In genomic region chr19:53504345-53504703, GRCh38 we compare ENCODE assay signal across 8 cellular contexts. TPM values are rescaled to one million over a fixed set of nuclear protein-coding genes. Genes with fewer than 3 reads are reported as not detected.
DNase-seq lines count a peak whose midpoint lies in the region; FAIRE-seq and TF ChIP-seq lines count a peak whose summit lies in the region.
"Not testable (repeated sequence)": the region's sequence is repeated elsewhere in the genome, so short reads cannot be mapped to it uniquely, and the experiment has no call there.

No MANE protein-coding gene starts in this region.

- not testable (repeated sequence) for FAIRE-seq in kidney (lab: Jason Lieb, UNC)

- H2AFZ ChIP-seq in neuronal stem cell (ENCODE audit: low read length) = peak overlapping the region; percentile 12

- intact Hi-C loops in kidney (cut with DNase I) = not testable (repeated sequence)

- H3K9me3 ChIP-seq in HEK293 (ENCODE audit: control insufficient read depth, insufficient read depth, low read depth, low read length); kidney (ENCODE audit: control insufficient read depth in 1 of 2, low read length in 2 of 2); neuronal stem cell (replicated peaks in 1 of 2; ENCODE audit: control insufficient read depth in 2 of 2, insufficient read depth in 1 of 2, low read depth in 1 of 2, low read length in 2 of 2); suprapubic skin: not testable (repeated sequence)

- H3K18ac ChIP-seq in neuronal stem cell (ENCODE audit: low read length) = not testable (repeated sequence)

- not testable (repeated sequence) for H3K79me1 ChIP-seq in neuronal stem cell (ENCODE audit: low read depth, low read length)

- not testable (repeated sequence) for H3K23ac ChIP-seq in neuronal stem cell (ENCODE audit: low read depth, low read length, poor library complexity)

- not testable (repeated sequence) for H4K8ac ChIP-seq in neuronal stem cell (ENCODE audit: low read depth, low read length)

- TF ChIP-seq CTCF in HEK293 (tag by site-specific recombination; IDR thresholded peaks at IDR 0.05); kidney (IDR thresholded peaks at IDR 0.05; ENCODE audit: borderline replicate concordance, extremely low read depth, insufficient read depth); suprapubic skin (IDR thresholded peaks at IDR 0.05): not testable (repeated sequence)
- TF ChIP-seq CTCF in fibroblast of pulmonary artery (IDR thresholded peaks at IDR 0.05; ENCODE audit: low read length, missing control alignments) = peak; percentile 16

- H3K14ac ChIP-seq in neuronal stem cell (ENCODE audit: low read length) = not testable (repeated sequence)

- not testable (repeated sequence) for H2BK5ac ChIP-seq in neuronal stem cell (ENCODE audit: low read length)

- not testable (repeated sequence) for H2BK12ac ChIP-seq in neuronal stem cell (ENCODE audit: low read length)

- H3K9ac ChIP-seq in kidney (ENCODE audit: low read length in 2 of 2) = peak overlapping the region in 1 of 2 donors; percentile 54
- not testable (repeated sequence) for H3K9ac ChIP-seq in neuronal stem cell (ENCODE audit: low read depth, low read length, poor library complexity)

- CTCF ChIA-PET in HEK293 (lab: Yijun Ruan, JAX) = interaction anchor here (1.2 to 1.6 kb wide), 2 partner anchors 12 to 79 kb away, joined by 3 to 5 read pairs; no protein-coding TSS in a partner anchor

- not testable (repeated sequence) for H3K4me2 ChIP-seq in neuronal stem cell (ENCODE audit: insufficient read depth, low read length, poor library complexity, severe bottlenecking)

- H2AK5ac ChIP-seq in neuronal stem cell (ENCODE audit: low read depth, low read length) = not testable (repeated sequence)

- DNase-seq in Ammon's horn (ENCODE audit: low spot score) = peak; percentile 39
- peak; percentile 55 for DNase-seq in NCI-H82 (lab: John Stamatoyannopoulos, UW)
- peak; percentile 32 for DNase-seq in fibroblast of pulmonary artery (ENCODE audit: low read depth)
- DNase-seq in kidney; neuronal stem cell (ENCODE audit: low spot score); suprapubic skin (ENCODE audit: low spot score in 2 of 2): not testable (repeated sequence)

- not testable (repeated sequence) for H3K36me3 ChIP-seq in HEK293 (ENCODE audit: control insufficient read depth in 2 of 2, insufficient read depth in 1 of 2, low read length in 2 of 2); kidney (ENCODE audit: control insufficient read depth in 1 of 2, insufficient read depth in 2 of 2, low read length in 2 of 2); neuronal stem cell (replicated peaks in 1 of 2; ENCODE audit: control insufficient read depth in 2 of 2, insufficient read depth in 2 of 2, low read length in 2 of 2); suprapubic skin

- no CpG with 5 or more reads among the region's 13 CpGs for WGBS in neuronal stem cell (ENCODE audit: extremely low coverage in 2 of 2, insufficient read length in 2 of 2, insufficient replicate concordance in 1 of 2), 2 donors
- WGBS in suprapubic skin = 16% methylated on average over 11 of the region's 13 CpGs

- TF ChIP-seq POLR2A in suprapubic skin (IDR thresholded peaks at IDR 0.05) = not testable (repeated sequence)

- H2BK120ac ChIP-seq in neuronal stem cell (ENCODE audit: low read depth, low read length) = not testable (repeated sequence)

- not testable (repeated sequence) for TF ChIP-seq EP300 in suprapubic skin (IDR thresholded peaks at IDR 0.05)

- not testable (repeated sequence) for H4K91ac ChIP-seq in neuronal stem cell (ENCODE audit: low read depth, low read length, poor library complexity)

- not testable (repeated sequence) for H3K27me3 ChIP-seq in neuronal stem cell (ENCODE audit: control insufficient read depth in 3 of 3, insufficient read depth in 3 of 3, low read depth in 1 of 3, low read length in 3 of 3); suprapubic skin

- not testable (repeated sequence) for H2BK15ac ChIP-seq in neuronal stem cell (ENCODE audit: low read length)

- H3K4ac ChIP-seq in neuronal stem cell (ENCODE audit: low read length) = not testable (repeated sequence)

- H3K27ac ChIP-seq in HEK293 (ENCODE audit: extremely low read depth, low read depth, low read length); neuronal stem cell (replicated peaks; ENCODE audit: low read length); suprapubic skin: not testable (repeated sequence)
- H3K27ac ChIP-seq in angular gyrus (ENCODE audit: low read depth, low read length) (peak overlapping the region; percentile 45), kidney (ENCODE audit: low read depth in 2 of 2, low read length in 2 of 2) (peak overlapping the region in 1 of 2 donors; percentile 32)

- POLR2A ChIA-PET in HEK293 (lab: Yijun Ruan, JAX) = interaction anchor here (1.0 kb wide), 1 partner anchor 16 kb away, joined by 4 read pairs; no protein-coding TSS in a partner anchor

- not testable (repeated sequence) for H3K4me1 ChIP-seq in HEK293 (ENCODE audit: control insufficient read depth, insufficient read depth, low read length); kidney (ENCODE audit: control insufficient read depth in 1 of 2, insufficient read depth in 1 of 2, low read depth in 1 of 2, low read length in 2 of 2); neuronal stem cell (ENCODE audit: control insufficient read depth in 2 of 2, insufficient read depth in 1 of 2, low read depth in 1 of 2, low read length in 2 of 2); suprapubic skin

- H3K4me3 ChIP-seq in HEK293 (ENCODE audit: low read depth, low read length); neuronal stem cell (ENCODE audit: low read length in 2 of 2): not testable (repeated sequence)
- H3K4me3 ChIP-seq in fibroblast of pulmonary artery (replicated peaks; ENCODE audit: low read depth, low read length) (peak overlapping the region; percentile 40), kidney (ENCODE audit: low read length in 2 of 2) (peak overlapping the region; percentile 44 to 48), suprapubic skin (peak overlapping the region; percentile 17)

TF ChIP-seq in HEK293, 187 proteins besides CTCF, POLR2A, EP300 and RAD21:
- TF ChIP-seq ZNF654 (tag by site-specific recombination; IDR thresholded peaks at IDR 0.05; ENCODE audit: low read depth) (peak; percentile 37), ZNF2 (tag by site-specific recombination; IDR thresholded peaks at IDR 0.05) (peak; percentile 38; the same call in 1 of the 2 replicates), IKZF3 (tag by site-specific recombination; IDR thresholded peaks at IDR 0.05) (0 out of 2 replicates have a peak, but pooled peaks have one; percentile 17), ZFHX2 (tag by site-specific recombination; conservative IDR thresholded peaks at IDR 0.05) (peak; percentile 44), ZXDB (tag by site-specific recombination; IDR thresholded peaks at IDR 0.05) (0 out of 2 replicates have a peak, but pooled peaks have one; percentile 21), ZNF510 (tag by site-specific recombination; IDR thresholded peaks at IDR 0.05; ENCODE audit: insufficient replicate concordance) (peak; percentile 77), ZBTB17 (tag by site-specific recombination; IDR thresholded peaks at IDR 0.05) (0 out of 2 replicates have a peak, but pooled peaks have one; percentile 14), ZNF513 (tag by site-specific recombination; IDR thresholded peaks at IDR 0.05) (peak; percentile 25; the same call in 1 of the 2 replicates)

RNA-seq across cellular contexts. Expression of gene ZNF331, which starts 33.6 kb away (rescaled TPM):
- 22.3 TPM for total RNA-seq in kidney
- 6.5 TPM for polyA plus RNA-seq in kidney (ENCODE audit: insufficient read depth, low read depth, low replicate concordance)
- polyA plus RNA-seq in neuronal stem cell (2013, experiment 1 of 2) = 22.4 TPM
- polyA plus RNA-seq in neuronal stem cell (2013, experiment 2 of 2) = 23.2 TPM
- 10 to 100 TPM; 20.5 to 41.1 (median 27.8) TPM for total RNA-seq in suprapubic skin

RNA-seq across cellular contexts. Expression of gene ZNF813, which starts 36.8 kb away (rescaled TPM):
- total RNA-seq in kidney (5.1 TPM), suprapubic skin (1 to 10 TPM; 2.4 to 4.7 (median 3.6) TPM)
- polyA plus RNA-seq in kidney (ENCODE audit: insufficient read depth, low read depth, low replicate concordance) = 1.2 TPM
- 7.3 TPM for polyA plus RNA-seq in neuronal stem cell (2013, experiment 1 of 2)
- polyA plus RNA-seq in neuronal stem cell (2013, experiment 2 of 2) = 8.5 TPM
